Comparison of ENCODE assay signal across 8 cellular contexts in the genomic region with DNA sequence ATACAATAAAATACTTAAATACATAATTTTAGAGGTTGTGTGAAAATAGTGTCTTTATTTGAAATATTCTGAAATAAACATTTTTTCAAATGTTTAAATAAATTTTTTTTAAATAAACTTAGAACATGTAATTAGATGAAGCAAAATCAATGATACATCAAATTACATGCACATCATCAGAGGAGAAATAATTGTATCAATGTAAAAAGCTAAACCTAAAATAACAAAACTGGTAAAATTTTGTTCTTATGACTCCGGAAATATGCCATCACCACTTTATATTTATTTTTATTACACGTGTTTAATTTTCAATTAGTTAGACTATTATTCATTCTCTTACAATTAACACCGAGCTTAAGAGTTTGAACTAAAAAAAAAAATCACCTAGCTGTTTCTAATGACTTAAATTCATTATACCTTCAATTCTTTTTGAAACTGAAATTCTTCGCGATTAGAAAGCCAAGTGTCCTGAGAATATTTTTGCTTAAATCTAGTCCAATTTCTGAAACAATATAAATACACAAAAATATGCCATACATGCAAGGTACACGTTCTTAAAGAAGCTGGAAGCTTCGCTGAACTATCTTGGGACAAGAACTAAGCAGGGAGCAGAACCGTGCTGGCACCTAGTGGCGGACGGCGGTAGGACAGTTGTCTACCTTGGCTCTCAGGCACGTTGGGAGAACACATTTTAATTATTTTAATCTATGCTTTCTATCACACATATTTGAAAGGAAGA.
DNase-seq lines count a peak whose midpoint lies in the region; ATAC-seq and TF ChIP-seq lines count a peak whose summit lies in the region.

No MANE protein-coding gene starts in this region.

- no peaks in the 10 kb centered on the region for H3K9me3 ChIP-seq in Caco-2

- TF ChIP-seq CTCF in Caco-2 (IDR thresholded peaks at IDR 0.05; ENCODE audit: insufficient read depth in 1 of 2, low read depth in 1 of 2, low read length in 1 of 2, severe bottlenecking in 1 of 2, unreplicated experiment in 1 of 2): peak; percentile 94 to 95
- TF ChIP-seq CTCF in endothelial cell (IDR thresholded peaks at IDR 0.05; ENCODE audit: unreplicated experiment): peak; percentile 98

- H3K4me3 ChIP-seq in Caco-2 (ENCODE audit: low read depth, low read length): no peak overlapping the region

- intact Hi-C loops in Caco-2 (cut with micrococcal nuclease; ENCODE audit: unreplicated experiment): loop anchor here (1.0 to 5.0 kb wide), 5 partner anchors 169 to 294 kb away; no protein-coding TSS in a partner anchor

- no peak overlapping the region for H3K4me3 Mint-ChIP-seq in Caco-2 (ENCODE audit: unreplicated experiment)
- no peak overlapping the region for H3K4me3 Mint-ChIP-seq in endothelial cell (ENCODE audit: unreplicated experiment)
- no peak overlapping the region for H3K4me3 Mint-ChIP-seq in stimulated activated effector memory CD8-positive, alpha-beta T cell treated with anti-CD3 and anti-CD28 coated beads, Interleukin-12 subunit alpha, Interleukin-12 subunit beta, amount 100 ng/mL, for 72 hours

- CTCF ChIA-PET in Caco-2 (lab: Charles Lee): interaction anchor here (0.5 to 2.5 kb wide), 17 partner anchors 9 to 1558 kb away, joined by 3 to 69 read pairs (median 5); a partner anchor contains a TSS

- H3K9me3 Mint-ChIP-seq in Caco-2 (ENCODE audit: unreplicated experiment): no peaks in the 10 kb centered on the region
- no peaks in the 10 kb centered on the region for H3K9me3 Mint-ChIP-seq in endothelial cell (ENCODE audit: unreplicated experiment)
- peaks cover 2% of the 10 kb centered on the region for H3K9me3 Mint-ChIP-seq in stimulated activated effector memory CD8-positive, alpha-beta T cell treated with anti-CD3 and anti-CD28 coated beads, Interleukin-12 subunit alpha, Interleukin-12 subunit beta, amount 100 ng/mL, for 72 hours

- no TSS peak for BruUV-seq in Caco-2 (replicated peaks; lab: Mats Ljungman, UMichigan)

- H3K4me1 Mint-ChIP-seq in Caco-2 (ENCODE audit: low read depth, unreplicated experiment): peaks cover 12% of the 10 kb centered on the region
- H3K4me1 Mint-ChIP-seq in endothelial cell (ENCODE audit: unreplicated experiment): no peaks in the 10 kb centered on the region
- H3K4me1 Mint-ChIP-seq in stimulated activated effector memory CD8-positive, alpha-beta T cell treated with anti-CD3 and anti-CD28 coated beads, Interleukin-12 subunit alpha, Interleukin-12 subunit beta, amount 100 ng/mL, for 72 hours: no peaks in the 10 kb centered on the region

- peak; percentile 67 to 82 for DNase-seq in Caco-2
- DNase-seq in NCI-H510A (lab: John Stamatoyannopoulos, UW): peak; percentile 28
- peak; percentile 19 to 31 for DNase-seq in activated CD4-positive, alpha-beta T cell treated with anti-CD3 and anti-CD28 coated beads, Interleukin-2, amount 50 U/mL, for 4 hours
- DNase-seq in endothelial cell (ENCODE audit: low spot score): peak; percentile 81
- peak; percentile 63 for DNase-seq in midbrain (lab: John Stamatoyannopoulos, UW)
- DNase-seq in stimulated activated effector memory CD8-positive, alpha-beta T cell treated with anti-CD3 and anti-CD28 coated beads, Interleukin-12 subunit alpha, Interleukin-12 subunit beta, amount 100 ng/mL, for 72 hours (ENCODE audit: low spot score in 2 of 2): peak; percentile 28 to 74

- no peaks in the 10 kb centered on the region for H3K27me3 ChIP-seq in Caco-2 (replicated peaks; ENCODE audit: control insufficient read depth, insufficient read depth, low read length)

- ATAC-seq in GM19438 (IDR thresholded peaks at IDR 0.05; ENCODE audit: low read depth, unreplicated experiment): peak; percentile 83
- peak; percentile 86 for ATAC-seq in HG03460 (IDR thresholded peaks at IDR 0.05; ENCODE audit: unreplicated experiment)
- ATAC-seq in stimulated activated effector memory CD8-positive, alpha-beta T cell treated with anti-CD3 and anti-CD28 coated beads, Interleukin-12 subunit alpha, Interleukin-12 subunit beta, amount 100 ng/mL, for 72 hours: peak; percentile 46

- peaks cover 12% of the 10 kb centered on the region for H3K4me1 ChIP-seq in Caco-2

- H3K36me3 Mint-ChIP-seq in Caco-2 (ENCODE audit: insufficient read depth, unreplicated experiment): no peaks in the 10 kb centered on the region
- no peaks in the 10 kb centered on the region for H3K36me3 Mint-ChIP-seq in endothelial cell (ENCODE audit: low read depth, unreplicated experiment)
- H3K36me3 Mint-ChIP-seq in stimulated activated effector memory CD8-positive, alpha-beta T cell treated with anti-CD3 and anti-CD28 coated beads, Interleukin-12 subunit alpha, Interleukin-12 subunit beta, amount 100 ng/mL, for 72 hours: no peaks in the 10 kb centered on the region

- H3K36me3 ChIP-seq in Caco-2 (ENCODE audit: control insufficient read depth, insufficient read depth, low read length): no peaks in the 10 kb centered on the region

- peak overlapping the region; percentile 58 for H3K27ac Mint-ChIP-seq in Caco-2 (ENCODE audit: unreplicated experiment)
- H3K27ac Mint-ChIP-seq in endothelial cell (ENCODE audit: unreplicated experiment): no peak overlapping the region
- H3K27ac Mint-ChIP-seq in stimulated activated effector memory CD8-positive, alpha-beta T cell treated with anti-CD3 and anti-CD28 coated beads, Interleukin-12 subunit alpha, Interleukin-12 subunit beta, amount 100 ng/mL, for 72 hours: no peak overlapping the region

- H3K27me3 Mint-ChIP-seq in Caco-2 (ENCODE audit: insufficient read depth, unreplicated experiment) (no peaks in the 10 kb centered on the region), endothelial cell (ENCODE audit: unreplicated experiment) (no peaks in the 10 kb centered on the region)

- POLR2A ChIA-PET in Caco-2 (lab: Charles Lee): interaction anchor here (1.0 kb wide), 1 partner anchor 294 kb away, joined by 4 read pairs; no protein-coding TSS in a partner anchor

Comparison
In these comparisons a context has a peak if more than half of its experiments do, and no peak if none do; other contexts are left out.
1. DNase-seq: peak in every context shown above with its lines; median percentile 81 in endothelial cell; 74 in Caco-2; 63 in midbrain; 51 in stimulated activated effector memory CD8-positive, alpha-beta T cell treated with anti-CD3 and anti-CD28 coated beads, Interleukin-12 subunit alpha, Interleukin-12 subunit beta, amount 100 ng/mL, for 72 hours; 28 in NCI-H510A; 25 in activated CD4-positive, alpha-beta T cell treated with anti-CD3 and anti-CD28 coated beads, Interleukin-2, amount 50 U/mL, for 4 hours.